In the genomic region with DNA sequence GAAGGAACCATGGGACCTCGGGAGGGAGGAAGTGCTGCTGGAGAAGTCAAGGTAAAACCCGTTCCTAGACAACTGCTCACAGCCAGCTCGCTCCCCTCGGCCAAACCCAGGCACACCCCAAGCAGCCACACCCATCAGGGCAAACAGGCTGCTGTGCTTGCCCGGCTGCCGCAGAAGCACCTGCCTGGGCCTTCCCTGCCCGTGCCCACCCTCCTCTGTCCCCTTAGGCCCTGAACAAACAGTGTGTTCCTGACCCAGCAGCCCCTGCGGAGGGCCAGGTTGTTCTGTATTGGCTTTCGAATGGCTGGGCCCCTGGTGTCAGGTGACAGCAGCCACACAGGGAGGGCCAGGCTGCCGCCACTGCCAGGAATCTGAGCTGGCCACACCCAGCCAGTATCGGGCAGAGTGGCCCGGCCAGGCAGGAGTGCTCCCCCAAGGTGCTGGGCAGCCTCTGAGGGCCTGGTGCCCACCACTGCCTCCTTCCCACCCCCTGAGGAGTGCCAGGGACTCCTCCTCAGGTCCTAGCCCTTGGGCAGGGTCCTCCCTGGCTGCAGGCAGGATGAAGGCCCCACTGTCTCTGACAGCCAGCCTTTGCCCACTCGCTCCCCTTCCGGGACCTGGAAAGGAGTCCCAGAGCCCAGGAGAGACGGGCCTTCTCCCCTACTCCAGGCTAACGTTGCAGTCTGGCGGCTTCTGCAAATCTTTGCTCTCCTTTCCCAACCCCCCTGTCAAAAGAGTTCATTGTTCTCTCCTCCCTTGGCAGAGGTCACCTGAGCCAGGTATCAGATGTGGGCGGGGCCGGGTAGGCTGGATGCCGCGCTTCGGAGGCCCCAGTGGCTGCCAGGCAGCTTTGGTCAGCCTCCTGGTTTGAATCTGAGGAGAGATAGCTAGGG, we compare ENCODE assay signal across 11 cellular contexts. TPM values are rescaled to one million over a fixed set of nuclear protein-coding genes. Genes with fewer than 3 reads are reported as not detected.
A peak's percentile ranks its signal among the peaks of the same experiment; 100 is the strongest.
DNase-seq lines count a peak whose midpoint lies in the region; ATAC-seq, FAIRE-seq and TF ChIP-seq lines count a peak whose summit lies in the region.
"Had no signal": no experiment of that assay in that cellular context is flagged by ENCODE, and none has a peak within 500 bp of the region (broad histone marks: within the 10 kb centered on the region; RNA-seq: fewer than 3 reads in every experiment).

No MANE protein-coding gene starts in this region.

- no peaks in the 10 kb centered on the region for H3K27me3 ChIP-seq in bronchial epithelial cell (ENCODE audit: control insufficient read depth, insufficient read depth, low read length)
- H3K27me3 ChIP-seq in dorsolateral prefrontal cortex: no peaks in the 10 kb centered on the region
- no peaks in the 10 kb centered on the region for H3K27me3 ChIP-seq in MG63

- FAIRE-seq in bronchial epithelial cell (lab: Jason Lieb, UNC): peak; percentile 7

- intact Hi-C loops in dorsolateral prefrontal cortex (cut with DNase I): no loop called here

- no peak overlapping the region for H3K27ac ChIP-seq in dorsolateral prefrontal cortex
- H3K27ac ChIP-seq: HL-60 had no signal

- DNase-seq in DMS153 (lab: John Stamatoyannopoulos, UW) (peak; percentile 95), NCI-H2029 (lab: John Stamatoyannopoulos, UW) (peak; percentile 88), bronchial epithelial cell (ENCODE audit: low read depth) (peak; percentile 42), mucosa of gallbladder (ENCODE audit: low spot score) (peak; percentile 91), dorsolateral prefrontal cortex (no peak), foreskin fibroblast (no peak), MG63 (no peak)
- DNase-seq: activated naive CD4-positive, alpha-beta T cell treated with anti-CD3 and anti-CD28 coated beads, Interleukin-2, amount 50 U/mL, for 16 hours; posterior cingulate gyrus had no signal

- no peak for ATAC-seq in GM19455 (IDR thresholded peaks at IDR 0.05; ENCODE audit: unreplicated experiment)

- TF ChIP-seq CTCF in bronchial epithelial cell (IDR thresholded peaks at IDR 0.05; ENCODE audit: insufficient read depth, low read length, severe bottlenecking) (no peak), dorsolateral prefrontal cortex (IDR thresholded peaks at IDR 0.05 in 54 of 56, conservative IDR thresholded peaks at IDR 0.05 in 2 of 56; ENCODE audit: low read depth in 1 of 56, partially characterized antibody in 56 of 56) (no peak), foreskin fibroblast (IDR thresholded peaks at IDR 0.05; ENCODE audit: low read depth, low read length) (no peak)

- H3K4me3 ChIP-seq in bronchial epithelial cell (ENCODE audit: low read depth, low read length) (no peak overlapping the region), dorsolateral prefrontal cortex (no peak overlapping the region), foreskin fibroblast (ENCODE audit: low read depth in 1 of 2, low read length in 2 of 2) (no peak overlapping the region), MG63 (no peak overlapping the region)

- H3K36me3 ChIP-seq in bronchial epithelial cell (ENCODE audit: control insufficient read depth, insufficient read depth, low read length) (no peaks in the 10 kb centered on the region), MG63 (no peaks in the 10 kb centered on the region)

- H3K9me3 ChIP-seq in MG63: no peaks in the 10 kb centered on the region

RNA-seq across cellular contexts. Expression of a gene that starts 24.0 kb away (rescaled TPM):
- total RNA-seq in bronchial epithelial cell: 44.5 and 63.9 TPM in 2 replicates
- 477 TPM for total RNA-seq in mucosa of gallbladder
- total RNA-seq in dorsolateral prefrontal cortex: 10 to 100 TPM in 65 of 120 experiments, 1 to 10 TPM in 55; 3.2 to 31.5 (median 10.6) TPM
- total RNA-seq in MG63 (2014; rRNA removed; shearing (Covaris generic); ENCODE audit: low replicate concordance): 0.39 and 3.9 TPM in 2 replicates

RNA-seq across cellular contexts. Expression of a gene that starts 33.2 kb away (rescaled TPM):
- total RNA-seq in bronchial epithelial cell (16.3 and 25.3 TPM in 2 replicates), mucosa of gallbladder (158 TPM), dorsolateral prefrontal cortex (10 to 100 TPM; 14.4 to 45.4 (median 27.2) TPM)
- 34.6 and 83.8 TPM in 2 replicates for total RNA-seq in MG63 (2014; rRNA removed; shearing (Covaris generic); ENCODE audit: low replicate concordance)

RNA-seq across cellular contexts. Expression of a gene that starts 34.2 kb away (rescaled TPM):
- total RNA-seq in bronchial epithelial cell (3.9 and 5.0 TPM in 2 replicates), mucosa of gallbladder (74.7 TPM), dorsolateral prefrontal cortex (10 to 100 TPM; 23.3 to 80.3 (median 41.6) TPM)
- 3.9 and 7.8 TPM in 2 replicates for total RNA-seq in MG63 (2014; rRNA removed; shearing (Covaris generic); ENCODE audit: low replicate concordance)

RNA-seq across cellular contexts. Expression of a gene that starts 38.1 kb away (rescaled TPM):
- total RNA-seq in bronchial epithelial cell: 1.6 and 3.6 TPM in 2 replicates
- 434 TPM for total RNA-seq in mucosa of gallbladder
- 100 to 1,000 TPM in 71 of 120 experiments, 10 to 100 TPM in 49; 51.8 to 266 (median 108) TPM for total RNA-seq in dorsolateral prefrontal cortex
- total RNA-seq in MG63 (2014; rRNA removed; shearing (Covaris generic); ENCODE audit: low replicate concordance): 0.15 and 4.7 TPM in 2 replicates

Comparison
In these comparisons a context has a peak if more than half of its experiments do, and no peak if none do; other contexts are left out.
1. DNase-seq: peak in DMS153 (single experiment), NCI-H2029 (single experiment), bronchial epithelial cell (single experiment) and mucosa of gallbladder (single experiment); none in dorsolateral prefrontal cortex (0 of 10), foreskin fibroblast (0 of 2) and MG63 (single experiment).